ENCODE assay signal across 17 cellular contexts in the genomic region with DNA sequence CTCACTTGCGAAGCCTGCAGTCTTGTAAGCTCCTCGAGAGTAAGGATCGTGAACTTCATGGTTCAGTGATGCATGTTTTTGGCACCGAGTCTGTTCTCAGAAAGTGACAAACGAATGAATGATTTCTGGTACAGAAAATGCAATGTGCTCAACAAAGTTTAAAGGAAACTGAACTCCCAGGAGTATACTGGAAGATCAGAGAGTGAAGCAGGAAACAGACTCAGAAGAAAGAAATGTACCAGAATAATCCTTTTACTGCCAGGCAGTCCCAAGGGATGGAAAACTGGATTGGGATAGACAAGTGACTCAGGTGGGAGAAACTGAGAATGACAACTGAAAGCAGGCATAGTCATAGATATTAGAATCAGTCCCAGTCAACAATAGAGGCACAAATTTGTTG.
DNase-seq lines count a peak whose midpoint lies in the region; TF ChIP-seq lines count a peak whose summit lies in the region.
"Had no signal": no experiment of that assay in that cellular context is flagged by ENCODE, and none has a peak within 500 bp of the region (broad histone marks: within the 10 kb centered on the region; RNA-seq: fewer than 3 reads in every experiment).

No MANE protein-coding gene starts in this region.

- in situ Hi-C loops in Caki2 (cut with HindIII; ENCODE audit: low pct_unique_long_range_greater_than_20kb, low sequenced_read_pairs): no loop called here

- H3K4me3 ChIP-seq in epithelial cell of proximal tubule (ENCODE audit: low read depth, low read length): no peak overlapping the region
- H3K4me3 ChIP-seq: K562 had no signal

- TF ChIP-seq CTCF in epithelial cell of proximal tubule (conservative IDR thresholded peaks at IDR 0.05; ENCODE audit: low read depth, low read length): no peak

- DNase-seq in Caki2 (ENCODE audit: low read depth): peak; percentile 14
- peak; percentile 49 for DNase-seq in M059J (ENCODE audit: low read depth)
- peak; percentile 69 for DNase-seq in epithelial cell of proximal tubule (ENCODE audit: low read depth)
- peak; percentile 13 for DNase-seq in stromal cell of bone marrow (ENCODE audit: low read depth)
- no peak for DNase-seq in NCI-H2196 (lab: John Stamatoyannopoulos, UW; ENCODE audit: unreplicated experiment)
- no peak for DNase-seq in DMS153 (lab: John Stamatoyannopoulos, UW)
- DNase-seq in SW480 (ENCODE audit: low spot score): no peak
- no peak for DNase-seq in NCI-H510A treated with DMSO at 0.1 percent for 48 hours (lab: John Stamatoyannopoulos, UW)
- DNase-seq: Caco-2; CD4-positive, CD25-positive, alpha-beta regulatory T cell; DMS53; NCI-H187; NCI-H2107; NCI-H526 treated with DMSO at 0.1 percent for 48 hours; NK-92 treated with Interleukin-12 subunit alpha and Interleukin-12 subunit beta, amount 100 ng/mL, for 24 hours; T-cell had no signal

Comparison
In these comparisons a context has a peak if more than half of its experiments do, and no peak if none do; other contexts are left out.
1. DNase-seq: peak in Caki2 (single experiment), M059J (single experiment), epithelial cell of proximal tubule (single experiment) and stromal cell of bone marrow (single experiment); none in NCI-H2196 (single experiment), DMS153 (single experiment), SW480 (single experiment) and NCI-H510A treated with DMSO at 0.1 percent for 48 hours (single experiment).